Comparison of ENCODE assay signal across 8 cellular contexts in the genomic region with DNA sequence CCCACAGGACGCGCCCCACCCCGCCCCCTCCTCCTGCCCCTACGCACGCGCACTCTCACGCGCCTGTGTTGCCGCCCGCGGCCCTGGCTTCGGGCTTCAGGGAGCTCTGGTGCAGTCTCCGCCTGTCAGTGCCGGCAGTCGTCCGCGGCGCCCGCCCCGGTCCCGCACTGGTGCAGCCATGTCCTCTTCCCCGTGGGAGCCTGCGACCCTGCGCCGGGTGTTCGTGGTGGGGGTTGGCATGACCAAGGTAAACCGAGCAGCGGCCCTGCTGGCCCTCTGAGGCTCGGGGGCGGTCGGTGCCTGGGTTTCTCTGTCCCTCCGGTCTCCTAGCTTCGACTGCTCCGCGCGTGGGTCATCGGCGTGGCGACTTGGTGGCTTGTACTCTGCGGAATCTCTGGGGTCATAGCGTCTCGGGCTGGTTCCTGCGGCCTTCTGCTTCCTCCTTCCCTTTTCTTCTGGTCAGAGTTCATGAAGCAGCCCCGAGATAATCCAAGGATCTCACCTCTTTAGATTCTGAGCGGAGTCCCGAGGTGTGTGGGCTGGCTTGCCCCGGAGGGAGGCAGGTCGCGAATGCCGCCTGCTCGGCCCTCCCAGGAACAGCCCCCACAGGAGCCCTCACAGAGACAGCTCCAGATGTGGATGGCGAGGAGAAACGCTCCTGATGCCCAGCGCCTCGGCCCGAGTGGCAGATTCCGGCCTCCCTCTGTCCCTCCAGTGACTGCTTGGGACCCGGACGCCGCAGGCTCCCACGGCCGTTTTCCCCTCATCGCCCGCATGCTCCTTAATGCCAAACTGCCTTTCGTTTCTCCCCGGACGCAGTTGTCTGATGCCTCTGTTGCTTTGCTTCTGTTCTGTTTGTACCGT. TPM values are rescaled to one million over a fixed set of nuclear protein-coding genes. Genes with fewer than 3 reads are reported as not detected.
A peak's percentile ranks its signal among the peaks of the same experiment; 100 is the strongest.
DNase-seq lines count a peak whose midpoint lies in the region; TF ChIP-seq lines count a peak whose summit lies in the region.

A gene with protein sequence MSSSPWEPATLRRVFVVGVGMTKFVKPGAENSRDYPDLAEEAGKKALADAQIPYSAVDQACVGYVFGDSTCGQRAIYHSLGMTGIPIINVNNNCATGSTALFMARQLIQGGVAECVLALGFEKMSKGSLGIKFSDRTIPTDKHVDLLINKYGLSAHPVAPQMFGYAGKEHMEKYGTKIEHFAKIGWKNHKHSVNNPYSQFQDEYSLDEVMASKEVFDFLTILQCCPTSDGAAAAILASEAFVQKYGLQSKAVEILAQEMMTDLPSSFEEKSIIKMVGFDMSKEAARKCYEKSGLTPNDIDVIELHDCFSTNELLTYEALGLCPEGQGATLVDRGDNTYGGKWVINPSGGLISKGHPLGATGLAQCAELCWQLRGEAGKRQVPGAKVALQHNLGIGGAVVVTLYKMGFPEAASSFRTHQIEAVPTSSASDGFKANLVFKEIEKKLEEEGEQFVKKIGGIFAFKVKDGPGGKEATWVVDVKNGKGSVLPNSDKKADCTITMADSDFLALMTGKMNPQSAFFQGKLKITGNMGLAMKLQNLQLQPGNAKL (plus strand): TSS at position 58 of the 864 bp plus-strand sequence. CDS start 121 bp downstream, at position 179.

- peaks cover 10% of the 10 kb centered on the region for H3K36me3 Mint-ChIP-seq in HFFc6 (ENCODE audit: low read depth)

- peaks cover 26% of the 10 kb centered on the region for H3K4me1 Mint-ChIP-seq in HFFc6 (ENCODE audit: low read depth)

- H3K27me3 Mint-ChIP-seq in HFFc6 (ENCODE audit: insufficient read depth) = peaks cover 3% of the 10 kb centered on the region; the same call in 1 of the 2 replicates

- TF ChIP-seq CTCF in HFFc6 (IDR thresholded peaks at IDR 0.05) = no peak

- peak; percentile 79 for DNase-seq in EH (ENCODE audit: low read depth)
- DNase-seq in HFFc6 = peak; percentile 49
- DNase-seq in NCI-H2107 (lab: John Stamatoyannopoulos, UW) = peak; percentile 85
- DNase-seq in activated CD4-positive, alpha-beta T cell treated with anti-CD3 and anti-CD28 coated beads for 24 hours (ENCODE audit: low read depth in 2 of 2) = peak; percentile 69 to 76
- DNase-seq in cerebellum (ENCODE audit: low spot score) = peak; percentile 91
- DNase-seq in kidney tubule cell (ENCODE audit: low spot score) = peak; percentile 70
- peak; percentile 52 to 83 for DNase-seq in stimulated activated CD4-positive, alpha-beta T cell treated with anti-CD3 and anti-CD28 coated beads, Interleukin-15, amount 100 ng/mL, for 48 hours (ENCODE audit: low read depth in 2 of 2)
- no peak for DNase-seq in DMS114 treated with DMSO at 0.1 percent for 48 hours (lab: John Stamatoyannopoulos, UW; ENCODE audit: unreplicated experiment)

- peak within 1 kb of the TSS; percentile 57 for H3K27ac Mint-ChIP-seq in HFFc6

- H3K4me3 Mint-ChIP-seq in HFFc6 = peak within 1 kb of the TSS; percentile 90

- no peaks in the 10 kb centered on the region for H3K9me3 Mint-ChIP-seq in HFFc6

RNA-seq across cellular contexts. Expression of the gene that starts here (rescaled TPM):
- 100 to 1,000 TPM; 122 to 159 (median 156) TPM for total RNA-seq in HFFc6 (2021; fragmentation: NEBNext Ultra II Directional; extraction: Animal tissue kit (Norgen Biotek cat#: 25700))
- 63.0 TPM for total RNA-seq in cerebellum
